ENCODE assay signal across 8 cellular contexts in the genomic region with DNA sequence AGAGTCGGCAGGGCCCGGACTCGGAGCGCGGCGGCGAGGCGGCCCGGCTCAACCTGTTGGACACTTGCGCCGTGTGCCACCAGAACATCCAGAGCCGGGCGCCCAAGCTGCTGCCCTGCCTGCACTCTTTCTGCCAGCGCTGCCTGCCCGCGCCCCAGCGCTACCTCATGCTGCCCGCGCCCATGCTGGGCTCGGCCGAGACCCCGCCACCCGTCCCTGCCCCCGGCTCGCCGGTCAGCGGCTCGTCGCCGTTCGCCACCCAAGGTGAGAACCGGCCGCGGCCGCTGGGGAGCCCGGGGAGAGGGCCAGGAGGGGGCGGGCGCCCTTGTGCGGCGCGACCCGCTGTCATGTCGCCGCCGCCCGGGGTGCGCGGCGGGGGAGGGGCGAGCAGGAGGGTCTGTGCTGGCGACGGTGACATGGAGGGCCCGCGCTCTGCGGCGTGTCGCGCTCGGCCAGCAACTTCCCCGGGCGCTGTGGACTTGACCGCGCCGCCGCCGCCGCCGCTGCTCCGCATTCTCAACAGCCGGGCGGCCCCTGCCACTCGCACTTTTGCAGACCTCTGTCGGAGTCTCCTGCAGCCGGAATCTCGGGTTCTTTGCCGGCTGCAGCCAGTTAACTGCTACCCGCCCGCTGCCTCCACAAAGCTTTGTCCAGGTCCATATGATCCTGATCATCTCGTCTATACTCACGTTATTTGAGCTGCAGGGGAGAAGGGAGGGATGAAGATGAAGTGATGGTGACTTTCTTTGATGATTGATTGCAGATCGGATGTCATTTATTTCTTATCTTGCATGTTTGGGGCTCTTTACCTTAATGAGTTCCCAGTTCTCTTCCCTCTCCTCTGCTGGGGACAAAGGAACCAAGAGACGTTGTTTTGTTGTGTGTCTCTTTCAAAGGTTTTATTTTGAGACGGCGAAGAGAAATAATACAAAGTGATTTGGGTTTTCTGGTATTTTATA. TPM values are rescaled to one million over a fixed set of nuclear protein-coding genes. Genes with fewer than 3 reads are reported as not detected.
DNase-seq lines count a peak whose midpoint lies in the region; ATAC-seq and TF ChIP-seq lines count a peak whose summit lies in the region.

No MANE protein-coding gene starts in this region.

- intact Hi-C loops in activated naive CD4-positive, alpha-beta T cell treated with anti-CD3 and anti-CD28 coated beads for 36 hours (cut with micrococcal nuclease), result loop anchor here (1.0 to 10.0 kb wide), 10 partner anchors 17 to 899 kb away; a partner anchor contains a TSS
- intact Hi-C loops in thyroid gland (cut with DNase I), result no loop called here

- H3K36me3 ChIP-seq in thyroid gland, result no peaks in the 10 kb centered on the region

- ATAC-seq in GM21528 (IDR thresholded peaks at IDR 0.05; ENCODE audit: low FRiP score, unreplicated experiment), result peak; percentile 46

- peaks cover 31% of the 10 kb centered on the region for H3K4me1 Mint-ChIP-seq in activated naive CD4-positive, alpha-beta T cell treated with anti-CD3 and anti-CD28 coated beads for 36 hours (ENCODE audit: low read depth)
- H3K4me1 Mint-ChIP-seq in osteocyte (ENCODE audit: unreplicated experiment), result peaks cover 31% of the 10 kb centered on the region

- H3K27ac ChIP-seq in RWPE1, result peak overlapping the region; percentile 97
- H3K27ac ChIP-seq in thyroid gland, result peak overlapping the region; percentile 88 to 95 (median 89)

- CTCF ChIA-PET in RWPE1 (lab: Yijun Ruan, JAX), result no interaction called here
- CTCF ChIA-PET in activated naive CD4-positive, alpha-beta T cell treated with anti-CD3 and anti-CD28 coated beads for 36 hours (lab: Charles Lee), result interaction anchor here (1.1 to 1.3 kb wide), 2 partner anchors 295 to 405 kb away, joined by 3 to 5 read pairs; no protein-coding TSS in a partner anchor

- H3K4me3 Mint-ChIP-seq in activated naive CD4-positive, alpha-beta T cell treated with anti-CD3 and anti-CD28 coated beads for 36 hours, result peak overlapping the region; percentile 94
- peak overlapping the region; percentile 90 for H3K4me3 Mint-ChIP-seq in osteocyte (ENCODE audit: unreplicated experiment)

- no peaks in the 10 kb centered on the region for H3K27me3 ChIP-seq in thyroid gland

- H3K4me3 ChIP-seq in thyroid gland (replicated peaks in 1 of 3), result peak overlapping the region; percentile 72 to 77 (median 75)

- no peak for TF ChIP-seq POLR2A in thyroid gland (IDR thresholded peaks at IDR 0.05)

- peak; percentile 35 for DNase-seq in DMS79 treated with DMSO at 0.1 percent for 48 hours (lab: John Stamatoyannopoulos, UW)
- DNase-seq in HuH-7 (ENCODE audit: low spot score), result peak; percentile 61
- peak; percentile 34 for DNase-seq in RWPE1 (ENCODE audit: low spot score)
- DNase-seq in activated naive CD4-positive, alpha-beta T cell treated with anti-CD3 and anti-CD28 coated beads for 36 hours, result peak; percentile 47
- peak; percentile 48 for DNase-seq in globus pallidus (ENCODE audit: low spot score)
- DNase-seq in osteocyte (ENCODE audit: extremely low spot score, unreplicated experiment), result no peak
- DNase-seq in thyroid gland, result peak; percentile 62 to 71

- TF ChIP-seq CTCF in RWPE1 (conservative IDR thresholded peaks at IDR 0.05; ENCODE audit: low read depth), result 0 out of 2 replicates have a peak, but pooled peaks have one; percentile 9
- no peak for TF ChIP-seq CTCF in osteocyte (IDR thresholded peaks at IDR 0.05)
- peak in 1 of 6 experiments; percentile 22 for TF ChIP-seq CTCF in thyroid gland (IDR thresholded peaks at IDR 0.05)

- peak overlapping the region; percentile 80 for H3K27ac Mint-ChIP-seq in activated naive CD4-positive, alpha-beta T cell treated with anti-CD3 and anti-CD28 coated beads for 36 hours
- H3K27ac Mint-ChIP-seq in osteocyte (ENCODE audit: unreplicated experiment), result peak overlapping the region; percentile 84

- H3K27me3 Mint-ChIP-seq in activated naive CD4-positive, alpha-beta T cell treated with anti-CD3 and anti-CD28 coated beads for 36 hours (ENCODE audit: low read depth), result no peaks in the 10 kb centered on the region
- H3K27me3 Mint-ChIP-seq in osteocyte (ENCODE audit: unreplicated experiment), result no peaks in the 10 kb centered on the region

- peaks cover 10% of the 10 kb centered on the region for H3K36me3 Mint-ChIP-seq in activated naive CD4-positive, alpha-beta T cell treated with anti-CD3 and anti-CD28 coated beads for 36 hours (ENCODE audit: low read depth)
- peaks cover 2% of the 10 kb centered on the region for H3K36me3 Mint-ChIP-seq in osteocyte (ENCODE audit: unreplicated experiment)

- POLR2A ChIA-PET in RWPE1 (lab: Yijun Ruan, JAX; ENCODE audit: low non-redundant PET), result no interaction called here

- H3K9me3 Mint-ChIP-seq in activated naive CD4-positive, alpha-beta T cell treated with anti-CD3 and anti-CD28 coated beads for 36 hours, result no peaks in the 10 kb centered on the region
- no peaks in the 10 kb centered on the region for H3K9me3 Mint-ChIP-seq in osteocyte (ENCODE audit: unreplicated experiment)

- H3K4me1 ChIP-seq in thyroid gland, result peaks cover 6 to 7% of the 10 kb centered on the region in 2 donors

- no peaks in the 10 kb centered on the region for H3K9me3 ChIP-seq in thyroid gland

- WGBS in thyroid gland, 2 donors, result 1 to 2% methylated on average over 8 to 12 of the region's 84 CpGs

RNA-seq across cellular contexts. Expression of a gene that starts 0.9 kb away (rescaled TPM):
- 10 to 100 TPM; 11.6 to 12.3 TPM for total RNA-seq in activated naive CD4-positive, alpha-beta T cell treated with anti-CD3 and anti-CD28 coated beads for 36 hours
- total RNA-seq in osteocyte, result 20.9 and 23.1 TPM in 2 replicates
- 10 to 100 TPM; 21.8 to 27.0 (median 24.7) TPM for total RNA-seq in thyroid gland
